ENCODE assay signal across 14 cellular contexts in genomic region chr10:6597478-6597877, GRCh38. TPM values are rescaled to one million over a fixed set of nuclear protein-coding genes. Genes with fewer than 3 reads are reported as not detected.
DNase-seq lines count a peak whose midpoint lies in the region; ATAC-seq and TF ChIP-seq lines count a peak whose summit lies in the region.
"Had no signal": no experiment of that assay in that cellular context is flagged by ENCODE, and none has a peak within 500 bp of the region (broad histone marks: within the 10 kb centered on the region; RNA-seq: fewer than 3 reads in every experiment).

No MANE protein-coding gene starts in this region.

- no peak for DNase-seq in activated T-cell treated with anti-CD3 and anti-CD28 coated beads, Interleukin-2, amount 50 U/mL, for 72 hours
- DNase-seq in activated T-cell treated with anti-CD3 and anti-CD28 coated beads, Interleukin-2, amount 50 U/mL, for 1 hour, result no peak
- peak in 6 of 34 experiments; percentile 17 to 55 (median 44) for DNase-seq in T-cell
- DNase-seq in stimulated activated naive CD8-positive, alpha-beta T cell treated with anti-CD3 and anti-CD28 coated beads, Interleukin-15, Interleukin-2, amounts not matched to agents 100 U/mL and 50 U/mL, for 24 hours, result no peak
- no peak for DNase-seq in WERI-Rb-1
- DNase-seq: DMS 273 treated with DMSO at 0.1 percent for 48 hours, HCEC 1CT, NCI-H187 treated with DMSO at 0.1 percent for 48 hours, NCI-H2171 treated with DMSO at 0.1 percent for 48 hours had no signal

- H3K27ac Mint-ChIP-seq in activated T-cell treated with anti-CD3 and anti-CD28 coated beads, Interleukin-2, amount 50 U/mL, for 72 hours, result peak overlapping the region; percentile 79
- H3K27ac Mint-ChIP-seq in T-cell, result peak overlapping the region; percentile 72 to 76
- peak overlapping the region; percentile 93 for H3K27ac Mint-ChIP-seq in activated naive CD8-positive, alpha-beta T cell
- H3K27ac Mint-ChIP-seq: B cell had no signal

- H3K36me3 ChIP-seq in WERI-Rb-1, result no peaks in the 10 kb centered on the region

- H3K4me3 Mint-ChIP-seq in activated T-cell treated with anti-CD3 and anti-CD28 coated beads, Interleukin-2, amount 50 U/mL, for 72 hours, result peak overlapping the region; percentile 64 to 86
- peak overlapping the region in 1 of 3 donors; percentile 53 for H3K4me3 Mint-ChIP-seq in T-cell
- H3K4me3 Mint-ChIP-seq in activated naive CD8-positive, alpha-beta T cell, result peak overlapping the region; percentile 31
- H3K4me3 Mint-ChIP-seq: B cell, IgD-negative memory B cell had no signal

- H3K27ac ChIP-seq in WERI-Rb-1, result no peak overlapping the region

- H3K27me3 Mint-ChIP-seq in activated T-cell treated with anti-CD3 and anti-CD28 coated beads, Interleukin-2, amount 50 U/mL, for 72 hours (ENCODE audit: low read depth), result no peaks in the 10 kb centered on the region
- no peaks in the 10 kb centered on the region for H3K27me3 Mint-ChIP-seq in T-cell
- H3K27me3 Mint-ChIP-seq in activated naive CD8-positive, alpha-beta T cell, result no peaks in the 10 kb centered on the region

- no peaks in the 10 kb centered on the region for H3K9me3 ChIP-seq in WERI-Rb-1 (ENCODE audit: severe bottlenecking)

- H3K27me3 ChIP-seq in WERI-Rb-1 (ENCODE audit: insufficient read depth, low read depth, severe bottlenecking), result no peaks in the 10 kb centered on the region

- TF ChIP-seq CTCF in WERI-Rb-1 (IDR thresholded peaks at IDR 0.05; ENCODE audit: low read depth, low read length), result no peak

- CTCF ChIA-PET in T-cell (lab: Charles Lee), result interaction anchor here in 1 of 2 donors (1.5 to 2.0 kb wide), 2 partner anchors 10 to 15 kb away, joined by 4 to 5 read pairs; no protein-coding TSS in a partner anchor

- no peak overlapping the region for H3K4me3 ChIP-seq in WERI-Rb-1 (ENCODE audit: low read depth, low read length)

- H3K4me1 Mint-ChIP-seq in activated T-cell treated with anti-CD3 and anti-CD28 coated beads, Interleukin-2, amount 50 U/mL, for 72 hours (ENCODE audit: low read depth), result peaks cover 98% of the 10 kb centered on the region
- H3K4me1 Mint-ChIP-seq in T-cell, result peaks cover 90 to 95% (median 92%) of the 10 kb centered on the region in 3 donors
- H3K4me1 Mint-ChIP-seq in activated naive CD8-positive, alpha-beta T cell (ENCODE audit: low read depth), result peaks cover 94% of the 10 kb centered on the region

- peaks cover 6 to 7% of the 10 kb centered on the region in 2 donors for H3K9me3 Mint-ChIP-seq in activated T-cell treated with anti-CD3 and anti-CD28 coated beads, Interleukin-2, amount 50 U/mL, for 72 hours
- peaks cover 0 to 5% (median 0%) of the 10 kb centered on the region in 3 donors for H3K9me3 Mint-ChIP-seq in T-cell
- peaks cover 8% of the 10 kb centered on the region for H3K9me3 Mint-ChIP-seq in activated naive CD8-positive, alpha-beta T cell (ENCODE audit: low read depth)
- H3K9me3 Mint-ChIP-seq: IgD-negative memory B cell had no signal

- peaks cover 12 to 16% of the 10 kb centered on the region in 2 donors for H3K36me3 Mint-ChIP-seq in activated T-cell treated with anti-CD3 and anti-CD28 coated beads, Interleukin-2, amount 50 U/mL, for 72 hours (ENCODE audit: insufficient read depth in 2 of 2)
- H3K36me3 Mint-ChIP-seq in T-cell, result peaks cover 44% of the 10 kb centered on the region
- H3K36me3 Mint-ChIP-seq in activated naive CD8-positive, alpha-beta T cell, result peaks cover 28% of the 10 kb centered on the region

- peak; percentile 49 to 52 for ATAC-seq in activated T-cell treated with anti-CD3 and anti-CD28 coated beads, Interleukin-2, amount 50 U/mL, for 72 hours (replicated peaks in 1 of 2)
- ATAC-seq in T-cell (replicated peaks in 1 of 4) (peak in 2 of 4 experiments; percentile 24 to 71), HG02610 (IDR thresholded peaks at IDR 0.05; ENCODE audit: unreplicated experiment) (no peak)
- peak; percentile 47 for ATAC-seq in stimulated activated naive CD8-positive, alpha-beta T cell treated with anti-CD3 and anti-CD28 coated beads, Interleukin-15, Interleukin-2, amounts not matched to agents 100 U/mL and 50 U/mL, for 24 hours

- POLR2A ChIA-PET in T-cell (lab: Charles Lee), result no interaction called here

RNA-seq across cellular contexts. Expression of gene PRKCQ, which starts 17.4 kb away (rescaled TPM):
- total RNA-seq in activated T-cell treated with anti-CD3 and anti-CD28 coated beads, Interleukin-2, amount 50 U/mL, for 72 hours, result 10 to 100 TPM; 42.9 to 49.2 TPM
- total RNA-seq in T-cell, result 10 to 100 TPM; 60.3 to 67.4 (median 61.6) TPM
- total RNA-seq: LHCN-M2 had no signal
